In genomic region chr12:92141585-92142244, GRCh38 we compare ENCODE assay signal across 8 cellular contexts. TPM values are rescaled to one million over a fixed set of nuclear protein-coding genes. Genes with fewer than 3 reads are reported as not detected.
A peak's percentile ranks its signal among the peaks of the same experiment; 100 is the strongest.
DNase-seq lines count a peak whose midpoint lies in the region; ATAC-seq and TF ChIP-seq lines count a peak whose summit lies in the region.

No MANE protein-coding gene starts in this region.

- H3K4me3 ChIP-seq in tibial artery, result peak overlapping the region; percentile 94 to 97

- ATAC-seq in activated T-helper 17 cell treated with anti-CD3 and anti-CD28 coated beads, Interleukin-2, amount 50 U/mL, for 72 hours (replicated peaks), result no peak
- no peak for ATAC-seq in GM19351 (IDR thresholded peaks at IDR 0.05; ENCODE audit: unreplicated experiment)

- peak overlapping the region; percentile 100 for H3K4me3 Mint-ChIP-seq in activated naive CD4-positive, alpha-beta T cell treated with anti-CD3 and anti-CD28 coated beads, Interleukin-2, amount 10 ng/mL, durations not matched to agents 7 days and 5 days
- peak overlapping the region; percentile 100 for H3K4me3 Mint-ChIP-seq in activated T-helper 17 cell treated with anti-CD3 and anti-CD28 coated beads, Interleukin-2, amount 50 U/mL, for 72 hours

- no peaks in the 10 kb centered on the region for H3K9me3 Mint-ChIP-seq in activated naive CD4-positive, alpha-beta T cell treated with anti-CD3 and anti-CD28 coated beads, Interleukin-2, amount 10 ng/mL, durations not matched to agents 7 days and 5 days
- H3K9me3 Mint-ChIP-seq in activated T-helper 17 cell treated with anti-CD3 and anti-CD28 coated beads, Interleukin-2, amount 50 U/mL, for 72 hours, result no peaks in the 10 kb centered on the region

- H3K36me3 ChIP-seq in tibial artery, result peaks cover 10 to 37% (median 15%) of the 10 kb centered on the region in 3 donors

- H3K9me3 ChIP-seq in tibial artery, result no peaks in the 10 kb centered on the region

- H3K27me3 Mint-ChIP-seq in activated naive CD4-positive, alpha-beta T cell treated with anti-CD3 and anti-CD28 coated beads, Interleukin-2, amount 10 ng/mL, durations not matched to agents 7 days and 5 days, result peaks cover 8% of the 10 kb centered on the region
- no peaks in the 10 kb centered on the region for H3K27me3 Mint-ChIP-seq in activated T-helper 17 cell treated with anti-CD3 and anti-CD28 coated beads, Interleukin-2, amount 50 U/mL, for 72 hours

- H3K4me1 Mint-ChIP-seq in activated naive CD4-positive, alpha-beta T cell treated with anti-CD3 and anti-CD28 coated beads, Interleukin-2, amount 10 ng/mL, durations not matched to agents 7 days and 5 days, result peaks cover 26% of the 10 kb centered on the region
- peaks cover 9% of the 10 kb centered on the region for H3K4me1 Mint-ChIP-seq in activated T-helper 17 cell treated with anti-CD3 and anti-CD28 coated beads, Interleukin-2, amount 50 U/mL, for 72 hours

- H3K36me3 Mint-ChIP-seq in activated naive CD4-positive, alpha-beta T cell treated with anti-CD3 and anti-CD28 coated beads, Interleukin-2, amount 10 ng/mL, durations not matched to agents 7 days and 5 days, result peaks cover 84% of the 10 kb centered on the region
- peaks cover 100% of the 10 kb centered on the region for H3K36me3 Mint-ChIP-seq in activated T-helper 17 cell treated with anti-CD3 and anti-CD28 coated beads, Interleukin-2, amount 50 U/mL, for 72 hours (ENCODE audit: low read depth)

- peak; percentile 46 for DNase-seq in activated naive CD4-positive, alpha-beta T cell treated with anti-CD3 and anti-CD28 coated beads, Interleukin-2, amount 10 ng/mL, durations not matched to agents 7 days and 5 days
- DNase-seq in activated naive CD4-positive, alpha-beta T cell (lab: John Stamatoyannopoulos, UW), result no peak
- DNase-seq in kidney tubule cell (ENCODE audit: low spot score), result peak; percentile 29
- DNase-seq in tibial artery, result no peak
- no peak for DNase-seq in head of caudate nucleus
- DNase-seq in NCI-H226, result no peak

- CTCF ChIA-PET in activated naive CD4-positive, alpha-beta T cell treated with anti-CD3 and anti-CD28 coated beads, Interleukin-2, amount 10 ng/mL, durations not matched to agents 7 days and 5 days (lab: Charles Lee), result interaction anchor here (0.7 to 2.0 kb wide), 5 partner anchors 9 to 541 kb away, joined by 3 to 6 read pairs (median 5); no protein-coding TSS in a partner anchor

- peaks cover 0 to 49% (median 11%) of the 10 kb centered on the region in 4 donors for H3K4me1 ChIP-seq in tibial artery

- H3K27ac ChIP-seq in tibial artery, result peak overlapping the region; percentile 97 to 100

- H3K27me3 ChIP-seq in tibial artery, result no peaks in the 10 kb centered on the region

- H3K27ac Mint-ChIP-seq in activated naive CD4-positive, alpha-beta T cell treated with anti-CD3 and anti-CD28 coated beads, Interleukin-2, amount 10 ng/mL, durations not matched to agents 7 days and 5 days, result peak overlapping the region; percentile 100
- H3K27ac Mint-ChIP-seq in activated T-helper 17 cell treated with anti-CD3 and anti-CD28 coated beads, Interleukin-2, amount 50 U/mL, for 72 hours, result peak overlapping the region; percentile 87

- TF ChIP-seq CTCF in tibial artery (IDR thresholded peaks at IDR 0.05), result no peak

- intact Hi-C loops in tibial artery (cut with DNase I; ENCODE audit: low total_unique reads) (loop anchor here (5.0 to 10.0 kb wide), 3 partner anchors 327 to 537 kb away; no protein-coding TSS in a partner anchor), head of caudate nucleus (cut with DNase I) (loop anchor here (10.0 kb wide), 3 partner anchors 143 to 433 kb away; no protein-coding TSS in a partner anchor)

RNA-seq across cellular contexts. Expression of gene BTG1, which starts 3.9 kb away (rescaled TPM):
- 100 to 1,000 TPM; 131 to 648 TPM for total RNA-seq in activated T-helper 17 cell treated with anti-CD3 and anti-CD28 coated beads, Interleukin-2, amount 50 U/mL, for 72 hours

Comparison
In these comparisons a context has a peak if more than half of its experiments do, and no peak if none do; other contexts are left out.
1. DNase-seq: peak in activated naive CD4-positive, alpha-beta T cell treated with anti-CD3 and anti-CD28 coated beads, Interleukin-2, amount 10 ng/mL, durations not matched to agents 7 days and 5 days (single experiment) and kidney tubule cell (single experiment); none in activated naive CD4-positive, alpha-beta T cell (0 of 4), tibial artery (0 of 2), head of caudate nucleus (0 of 42) and NCI-H226 (single experiment).